Comparison of ENCODE assay signal across 15 cellular contexts in genomic region chr20:8190043-8190880, GRCh38. TPM values are rescaled to one million over a fixed set of nuclear protein-coding genes. Genes with fewer than 3 reads are reported as not detected.
DNase-seq lines count a peak whose midpoint lies in the region; ATAC-seq and TF ChIP-seq lines count a peak whose summit lies in the region.
"Had no signal": no experiment of that assay in that cellular context is flagged by ENCODE, and none has a peak within 500 bp of the region (broad histone marks: within the 10 kb centered on the region; RNA-seq: fewer than 3 reads in every experiment).

No MANE protein-coding gene starts in this region.

- H3K27me3 Mint-ChIP-seq in Caco-2 (ENCODE audit: insufficient read depth, unreplicated experiment) (no peaks in the 10 kb centered on the region), progenitor cell of endocrine pancreas (no peaks in the 10 kb centered on the region)
- H3K27me3 Mint-ChIP-seq in activated T-cell treated with anti-CD3 and anti-CD28 coated beads, Interleukin-2, amount 50 U/mL, for 24 hours, result no peaks in the 10 kb centered on the region

- H3K4me1 ChIP-seq in Caco-2, result peaks cover 45% of the 10 kb centered on the region

- H3K27ac Mint-ChIP-seq in Caco-2 (ENCODE audit: unreplicated experiment), result no peak overlapping the region
- H3K27ac Mint-ChIP-seq in progenitor cell of endocrine pancreas, result peak overlapping the region; percentile 62
- no peak overlapping the region for H3K27ac Mint-ChIP-seq in activated T-cell treated with anti-CD3 and anti-CD28 coated beads, Interleukin-2, amount 50 U/mL, for 24 hours
- H3K27ac Mint-ChIP-seq: HFFc6 had no signal

- ATAC-seq in left lobe of liver (peak; percentile 92), left cardiac atrium (no peak)

- peaks cover 27% of the 10 kb centered on the region for H3K9me3 Mint-ChIP-seq in Caco-2 (ENCODE audit: unreplicated experiment)
- peaks cover 15% of the 10 kb centered on the region for H3K9me3 Mint-ChIP-seq in progenitor cell of endocrine pancreas (ENCODE audit: low read depth)
- peaks cover 11% of the 10 kb centered on the region for H3K9me3 Mint-ChIP-seq in activated T-cell treated with anti-CD3 and anti-CD28 coated beads, Interleukin-2, amount 50 U/mL, for 24 hours

- H3K36me3 Mint-ChIP-seq in Caco-2 (ENCODE audit: insufficient read depth, unreplicated experiment) (peaks cover 23% of the 10 kb centered on the region), progenitor cell of endocrine pancreas (ENCODE audit: insufficient read depth) (peaks cover 5% of the 10 kb centered on the region)
- peaks cover 3% of the 10 kb centered on the region for H3K36me3 Mint-ChIP-seq in activated T-cell treated with anti-CD3 and anti-CD28 coated beads, Interleukin-2, amount 50 U/mL, for 24 hours (ENCODE audit: low read depth)

- peak overlapping the region; percentile 39 for H3K4me3 Mint-ChIP-seq in Caco-2 (ENCODE audit: unreplicated experiment)
- H3K4me3 Mint-ChIP-seq in progenitor cell of endocrine pancreas (ENCODE audit: low read depth), result peak overlapping the region; percentile 27
- H3K4me3 Mint-ChIP-seq in activated T-cell treated with anti-CD3 and anti-CD28 coated beads, Interleukin-2, amount 50 U/mL, for 24 hours, result no peak overlapping the region
- H3K4me3 Mint-ChIP-seq: HFFc6 had no signal

- CTCF ChIA-PET in Caco-2 (lab: Charles Lee), result no interaction called here

- 0 out of 2 replicates have a peak, but pooled peaks cover 1% of the 10 kb centered on the region for H3K36me3 ChIP-seq in Caco-2 (ENCODE audit: control insufficient read depth, insufficient read depth, low read length)

- intact Hi-C loops in Caco-2 (cut with micrococcal nuclease; ENCODE audit: unreplicated experiment), result loop anchor here (1.0 to 2.0 kb wide), 2 partner anchors 16 to 33 kb away; no protein-coding TSS in a partner anchor
- intact Hi-C loops in left cardiac atrium (cut with DNase I), result no loop called here

- no TSS peak for BruUV-seq in Caco-2 (replicated peaks; lab: Mats Ljungman, UMichigan)

- H3K9me3 ChIP-seq in Caco-2, result peaks cover 9% of the 10 kb centered on the region

- TF ChIP-seq CTCF in Caco-2 (IDR thresholded peaks at IDR 0.05; ENCODE audit: insufficient read depth in 1 of 2, low read depth in 1 of 2, low read length in 1 of 2, severe bottlenecking in 1 of 2, unreplicated experiment in 1 of 2) (no peak), progenitor cell of endocrine pancreas (IDR thresholded peaks at IDR 0.05; ENCODE audit: unreplicated experiment) (no peak)

- peaks cover 28% of the 10 kb centered on the region for H3K4me1 Mint-ChIP-seq in Caco-2 (ENCODE audit: low read depth, unreplicated experiment)
- H3K4me1 Mint-ChIP-seq in progenitor cell of endocrine pancreas (ENCODE audit: low read depth), result peaks cover 13% of the 10 kb centered on the region
- peaks cover 4% of the 10 kb centered on the region for H3K4me1 Mint-ChIP-seq in activated T-cell treated with anti-CD3 and anti-CD28 coated beads, Interleukin-2, amount 50 U/mL, for 24 hours (ENCODE audit: low read depth)

- no peaks in the 10 kb centered on the region for H3K27me3 ChIP-seq in Caco-2 (replicated peaks; ENCODE audit: control insufficient read depth, insufficient read depth, low read length)

- POLR2A ChIA-PET in Caco-2 (lab: Charles Lee), result interaction anchor here (0.5 kb wide), 1 partner anchor 42 kb away, joined by 4 read pairs; no protein-coding TSS in a partner anchor

- H3K4me3 ChIP-seq in Caco-2 (ENCODE audit: low read depth, low read length), result no peak overlapping the region

- peak; percentile 42 to 58 for DNase-seq in Caco-2
- peak; percentile 56 for DNase-seq in SW480 (ENCODE audit: low spot score)
- DNase-seq in left lobe of liver (ENCODE audit: low spot score), result no peak
- DNase-seq in progenitor cell of endocrine pancreas (ENCODE audit: low spot score, unreplicated experiment), result no peak
- no peak for DNase-seq in left cardiac atrium
- DNase-seq in effector CD8-positive, alpha-beta T cell (lab: John Stamatoyannopoulos, UW), result no peak
- DNase-seq in activated T-cell treated with anti-CD3 and anti-CD28 coated beads, Interleukin-2, amount 50 U/mL, for 24 hours, result no peak
- no peak for DNase-seq in activated CD4-positive, CD25-positive, alpha-beta regulatory T cell (lab: John Stamatoyannopoulos, UW)
- DNase-seq: DMS 273 treated with DMSO at 0.1 percent for 48 hours, HFFc6, NCI-H1105, NCI-H1930, NCI-H748 treated with DMSO at 0.1 percent for 48 hours, RPMI8226, SIG-M5 had no signal

RNA-seq across cellular contexts. Expression of gene PLCB1, which starts 58.2 kb away (rescaled TPM):
- 101 and 105 TPM in 2 replicates for total RNA-seq in Caco-2 (2022)
- 3.9 TPM for total RNA-seq in left lobe of liver
- 16.2 and 18.0 TPM in 2 replicates for total RNA-seq in progenitor cell of endocrine pancreas
- total RNA-seq in left cardiac atrium, result 10 to 100 TPM; 25.9 to 27.1 TPM

Comparison
In these comparisons a context has a peak if more than half of its experiments do, and no peak if none do; other contexts are left out.
1. DNase-seq: peak in Caco-2 (2 of 2) and SW480 (single experiment); none in left lobe of liver (single experiment), progenitor cell of endocrine pancreas (single experiment), left cardiac atrium (single experiment), effector CD8-positive, alpha-beta T cell (single experiment), activated T-cell treated with anti-CD3 and anti-CD28 coated beads, Interleukin-2, amount 50 U/mL, for 24 hours (single experiment) and activated CD4-positive, CD25-positive, alpha-beta regulatory T cell (0 of 4).